Comparison of ENCODE assay signal across 1 cellular context in the genomic region with DNA sequence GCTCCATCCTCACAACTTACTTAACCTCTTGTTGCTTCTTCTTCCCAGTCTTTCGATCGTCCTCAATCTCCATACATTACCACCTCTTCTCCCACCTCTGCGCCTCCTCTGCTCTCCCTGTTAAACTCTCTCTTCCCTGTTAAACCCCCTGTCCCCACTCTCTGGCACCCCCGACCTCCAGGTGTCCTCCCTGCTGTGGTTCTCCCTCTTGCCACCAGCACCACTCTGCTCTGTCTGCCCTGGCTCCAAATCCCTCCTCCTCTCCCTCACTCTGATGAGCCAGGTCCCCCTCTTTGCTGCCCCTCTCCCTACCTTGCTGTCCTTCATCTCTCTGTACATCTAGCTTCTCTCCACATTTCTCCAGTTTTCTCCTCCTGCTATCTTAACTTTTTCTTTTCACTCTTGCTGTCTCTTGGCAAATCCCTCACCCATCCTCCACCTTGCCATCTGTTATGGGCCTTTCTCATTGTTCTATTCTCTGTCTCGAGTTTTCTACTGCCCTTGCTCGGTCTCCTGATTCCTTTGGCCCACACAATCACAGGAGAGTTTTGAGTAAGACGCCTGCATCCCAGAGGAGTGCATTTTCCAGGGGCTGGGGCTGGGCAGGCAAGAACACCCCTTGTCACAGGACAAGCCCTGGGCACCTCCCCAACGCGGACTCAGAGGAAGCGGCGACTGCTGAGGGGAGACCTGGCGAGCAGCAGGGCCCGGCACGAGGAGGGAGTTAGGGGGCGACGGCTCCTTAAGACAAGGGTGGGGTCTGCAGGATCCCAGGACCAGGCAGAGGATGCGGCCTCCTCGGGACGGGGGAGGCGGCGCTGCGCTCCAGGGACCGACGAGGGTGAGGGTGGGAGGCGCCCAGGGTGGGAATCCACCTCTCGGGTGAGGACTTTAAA.
TF ChIP-seq lines count a peak whose summit lies in the region.

No MANE protein-coding gene starts in this region.

TF ChIP-seq in HepG2, 621 proteins besides CTCF, POLR2A, EP300 and RAD21:
- TF ChIP-seq HNF4A (CRISPR knock-in tag; IDR thresholded peaks at IDR 0.05) (no peak), SRY (CRISPR knock-in tag; IDR thresholded peaks at IDR 0.05) (no peak), ATF7-NPFF (CRISPR knock-in tag; IDR thresholded peaks at IDR 0.05; ENCODE audit: low read depth) (no peak), CCAR2 (optimal IDR thresholded peaks at IDR 0.05; ENCODE audit: low read depth, low read length) (no peak), MXD4 (CRISPR knock-in tag; IDR thresholded peaks at IDR 0.05) (no peak), HMG20A (CRISPR knock-in tag; IDR thresholded peaks at IDR 0.05; ENCODE audit: borderline replicate concordance) (no peak), IKZF1 (IDR thresholded peaks at IDR 0.05) (no peak), MYC (CRISPR knock-in tag; IDR thresholded peaks at IDR 0.05; ENCODE audit: borderline replicate concordance) (no peak), REL (CRISPR knock-in tag; conservative IDR thresholded peaks at IDR 0.05) (no peak), NR2F6 (IDR thresholded peaks at IDR 0.05) (no peak), NR2F6 (CRISPR knock-in tag; IDR thresholded peaks at IDR 0.05) (no peak), TARDBP (CRISPR knock-in tag; IDR thresholded peaks at IDR 0.05) (no peak), ZSCAN25 (CRISPR knock-in tag; IDR thresholded peaks at IDR 0.05) (no peak)
- TF ChIP-seq, protein P1, sequence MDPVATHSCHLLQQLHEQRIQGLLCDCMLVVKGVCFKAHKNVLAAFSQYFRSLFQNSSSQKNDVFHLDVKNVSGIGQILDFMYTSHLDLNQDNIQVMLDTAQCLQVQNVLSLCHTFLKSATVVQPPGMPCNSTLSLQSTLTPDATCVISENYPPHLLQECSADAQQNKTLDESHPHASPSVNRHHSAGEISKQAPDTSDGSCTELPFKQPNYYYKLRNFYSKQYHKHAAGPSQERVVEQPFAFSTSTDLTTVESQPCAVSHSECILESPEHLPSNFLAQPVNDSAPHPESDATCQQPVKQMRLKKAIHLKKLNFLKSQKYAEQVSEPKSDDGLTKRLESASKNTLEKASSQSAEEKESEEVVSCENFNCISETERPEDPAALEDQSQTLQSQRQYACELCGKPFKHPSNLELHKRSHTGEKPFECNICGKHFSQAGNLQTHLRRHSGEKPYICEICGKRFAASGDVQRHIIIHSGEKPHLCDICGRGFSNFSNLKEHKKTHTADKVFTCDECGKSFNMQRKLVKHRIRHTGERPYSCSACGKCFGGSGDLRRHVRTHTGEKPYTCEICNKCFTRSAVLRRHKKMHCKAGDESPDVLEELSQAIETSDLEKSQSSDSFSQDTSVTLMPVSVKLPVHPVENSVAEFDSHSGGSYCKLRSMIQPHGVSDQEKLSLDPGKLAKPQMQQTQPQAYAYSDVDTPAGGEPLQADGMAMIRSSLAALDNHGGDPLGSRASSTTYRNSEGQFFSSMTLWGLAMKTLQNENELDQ (CRISPR knock-in tag; IDR thresholded peaks at IDR 0.05; ENCODE audit: borderline replicate concordance) = no peak
- TF ChIP-seq, protein P2, sequence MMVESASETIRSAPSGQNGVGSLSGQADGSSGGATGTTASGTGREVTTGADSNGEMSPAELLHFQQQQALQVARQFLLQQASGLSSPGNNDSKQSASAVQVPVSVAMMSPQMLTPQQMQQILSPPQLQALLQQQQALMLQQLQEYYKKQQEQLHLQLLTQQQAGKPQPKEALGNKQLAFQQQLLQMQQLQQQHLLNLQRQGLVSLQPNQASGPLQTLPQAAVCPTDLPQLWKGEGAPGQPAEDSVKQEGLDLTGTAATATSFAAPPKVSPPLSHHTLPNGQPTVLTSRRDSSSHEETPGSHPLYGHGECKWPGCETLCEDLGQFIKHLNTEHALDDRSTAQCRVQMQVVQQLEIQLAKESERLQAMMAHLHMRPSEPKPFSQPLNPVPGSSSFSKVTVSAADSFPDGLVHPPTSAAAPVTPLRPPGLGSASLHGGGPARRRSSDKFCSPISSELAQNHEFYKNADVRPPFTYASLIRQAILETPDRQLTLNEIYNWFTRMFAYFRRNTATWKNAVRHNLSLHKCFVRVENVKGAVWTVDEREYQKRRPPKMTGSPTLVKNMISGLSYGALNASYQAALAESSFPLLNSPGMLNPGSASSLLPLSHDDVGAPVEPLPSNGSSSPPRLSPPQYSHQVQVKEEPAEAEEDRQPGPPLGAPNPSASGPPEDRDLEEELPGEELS (CRISPR knock-in tag; IDR thresholded peaks at IDR 0.05) = no peak
- TF ChIP-seq, protein P3, sequence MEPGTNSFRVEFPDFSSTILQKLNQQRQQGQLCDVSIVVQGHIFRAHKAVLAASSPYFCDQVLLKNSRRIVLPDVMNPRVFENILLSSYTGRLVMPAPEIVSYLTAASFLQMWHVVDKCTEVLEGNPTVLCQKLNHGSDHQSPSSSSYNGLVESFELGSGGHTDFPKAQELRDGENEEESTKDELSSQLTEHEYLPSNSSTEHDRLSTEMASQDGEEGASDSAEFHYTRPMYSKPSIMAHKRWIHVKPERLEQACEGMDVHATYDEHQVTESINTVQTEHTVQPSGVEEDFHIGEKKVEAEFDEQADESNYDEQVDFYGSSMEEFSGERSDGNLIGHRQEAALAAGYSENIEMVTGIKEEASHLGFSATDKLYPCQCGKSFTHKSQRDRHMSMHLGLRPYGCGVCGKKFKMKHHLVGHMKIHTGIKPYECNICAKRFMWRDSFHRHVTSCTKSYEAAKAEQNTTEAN (CRISPR knock-in tag; conservative IDR thresholded peaks at IDR 0.05) = no peak
- TF ChIP-seq, protein P4, sequence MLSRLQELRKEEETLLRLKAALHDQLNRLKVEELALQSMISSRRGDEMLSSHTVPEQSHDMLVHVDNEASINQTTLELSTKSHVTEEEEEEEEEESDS (CRISPR knock-in tag; IDR thresholded peaks at IDR 0.05; ENCODE audit: borderline replicate concordance) = no peak
- TF ChIP-seq, protein P5, sequence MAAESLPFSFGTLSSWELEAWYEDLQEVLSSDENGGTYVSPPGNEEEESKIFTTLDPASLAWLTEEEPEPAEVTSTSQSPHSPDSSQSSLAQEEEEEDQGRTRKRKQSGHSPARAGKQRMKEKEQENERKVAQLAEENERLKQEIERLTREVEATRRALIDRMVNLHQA (CRISPR knock-in tag; IDR thresholded peaks at IDR 0.05) = no peak
- TF ChIP-seq, protein P6, sequence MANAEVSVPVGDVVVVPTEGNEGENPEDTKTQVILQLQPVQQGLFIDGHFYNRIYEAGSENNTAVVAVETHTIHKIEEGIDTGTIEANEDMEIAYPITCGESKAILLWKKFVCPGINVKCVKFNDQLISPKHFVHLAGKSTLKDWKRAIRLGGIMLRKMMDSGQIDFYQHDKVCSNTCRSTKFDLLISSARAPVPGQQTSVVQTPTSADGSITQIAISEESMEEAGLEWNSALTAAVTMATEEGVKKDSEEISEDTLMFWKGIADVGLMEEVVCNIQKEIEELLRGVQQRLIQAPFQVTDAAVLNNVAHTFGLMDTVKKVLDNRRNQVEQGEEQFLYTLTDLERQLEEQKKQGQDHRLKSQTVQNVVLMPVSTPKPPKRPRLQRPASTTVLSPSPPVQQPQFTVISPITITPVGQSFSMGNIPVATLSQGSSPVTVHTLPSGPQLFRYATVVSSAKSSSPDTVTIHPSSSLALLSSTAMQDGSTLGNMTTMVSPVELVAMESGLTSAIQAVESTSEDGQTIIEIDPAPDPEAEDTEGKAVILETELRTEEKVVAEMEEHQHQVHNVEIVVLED (CRISPR knock-in tag; IDR thresholded peaks at IDR 0.05; ENCODE audit: borderline replicate concordance) = no peak
- TF ChIP-seq, protein P7, sequence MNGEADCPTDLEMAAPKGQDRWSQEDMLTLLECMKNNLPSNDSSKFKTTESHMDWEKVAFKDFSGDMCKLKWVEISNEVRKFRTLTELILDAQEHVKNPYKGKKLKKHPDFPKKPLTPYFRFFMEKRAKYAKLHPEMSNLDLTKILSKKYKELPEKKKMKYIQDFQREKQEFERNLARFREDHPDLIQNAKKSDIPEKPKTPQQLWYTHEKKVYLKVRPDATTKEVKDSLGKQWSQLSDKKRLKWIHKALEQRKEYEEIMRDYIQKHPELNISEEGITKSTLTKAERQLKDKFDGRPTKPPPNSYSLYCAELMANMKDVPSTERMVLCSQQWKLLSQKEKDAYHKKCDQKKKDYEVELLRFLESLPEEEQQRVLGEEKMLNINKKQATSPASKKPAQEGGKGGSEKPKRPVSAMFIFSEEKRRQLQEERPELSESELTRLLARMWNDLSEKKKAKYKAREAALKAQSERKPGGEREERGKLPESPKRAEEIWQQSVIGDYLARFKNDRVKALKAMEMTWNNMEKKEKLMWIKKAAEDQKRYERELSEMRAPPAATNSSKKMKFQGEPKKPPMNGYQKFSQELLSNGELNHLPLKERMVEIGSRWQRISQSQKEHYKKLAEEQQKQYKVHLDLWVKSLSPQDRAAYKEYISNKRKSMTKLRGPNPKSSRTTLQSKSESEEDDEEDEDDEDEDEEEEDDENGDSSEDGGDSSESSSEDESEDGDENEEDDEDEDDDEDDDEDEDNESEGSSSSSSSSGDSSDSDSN (CRISPR knock-in tag; IDR thresholded peaks at IDR 0.05) = no peak
